18 cellular contexts compared by ENCODE assay signal in genomic region chr5:56028708-56029107, GRCh38. TPM values are rescaled to one million over a fixed set of nuclear protein-coding genes. Genes with fewer than 3 reads are reported as not detected.
DNase-seq lines count a peak whose midpoint lies in the region; ATAC-seq, FAIRE-seq and TF ChIP-seq lines count a peak whose summit lies in the region.
"Had no signal": no experiment of that assay in that cellular context is flagged by ENCODE, and none has a peak within 500 bp of the region (broad histone marks: within the 10 kb centered on the region; RNA-seq: fewer than 3 reads in every experiment).

No MANE protein-coding gene starts in this region.

- TF ChIP-seq POLR2A in right lobe of liver (IDR thresholded peaks at IDR 0.05) (no peak), HepG2 (IDR thresholded peaks at IDR 0.05; ENCODE audit: insufficient read depth in 1 of 2, low read depth in 2 of 2, low read length in 2 of 2) (no peak)

- DNase-seq in right lobe of liver: no peak
- DNase-seq in HepG2 (ENCODE audit: low spot score): no peak
- no peak for DNase-seq in mesenchymal stem cell
- no peak for DNase-seq in trophoblast cell
- no peak for DNase-seq in superior temporal gyrus (ENCODE audit: extremely low spot score)
- DNase-seq in GM19239 (ENCODE audit: insufficient read length, low spot score): no peak
- DNase-seq: CD8-positive, alpha-beta T cell; DMS 273 treated with DMSO at 0.1 percent for 48 hours; DMS53; DND-41; EL; H7; HFFc6 had no signal

- TF ChIP-seq CTCF in right lobe of liver (IDR thresholded peaks at IDR 0.05) (no peak), HepG2 (CRISPR knock-in tag; IDR thresholded peaks at IDR 0.05) (no peak)

- H4K20me1 ChIP-seq in HepG2 (ENCODE audit: insufficient read depth, low read length): no peaks in the 10 kb centered on the region
- H4K20me1 ChIP-seq: BLaER1 treated with 17β-estradiol and CSF1 and Interleukin-3, amounts not matched to agents 10 nM and 100 nM had no signal

- H3K27me3 ChIP-seq in right lobe of liver: no peaks in the 10 kb centered on the region
- H3K27me3 ChIP-seq in HepG2 (ENCODE audit: control insufficient read depth in 1 of 2, insufficient read depth in 2 of 2, low read length in 2 of 2): no peaks in the 10 kb centered on the region
- no peaks in the 10 kb centered on the region for H3K27me3 ChIP-seq in mesenchymal stem cell (ENCODE audit: control insufficient read depth in 1 of 2, insufficient read depth in 1 of 2, low read length in 2 of 2)
- H3K27me3 ChIP-seq in trophoblast cell (ENCODE audit: insufficient read depth, low read length): no peaks in the 10 kb centered on the region
- H3K27me3 ChIP-seq: BLaER1 treated with 17β-estradiol and CSF1 and Interleukin-3, amounts not matched to agents 10 nM and 100 nM had no signal

- peak overlapping the region in 1 of 2 experiments; percentile 54 for H2BK12ac ChIP-seq in mesenchymal stem cell (ENCODE audit: low read length in 2 of 2)
- peak overlapping the region; percentile 87 for H2BK12ac ChIP-seq in trophoblast cell (ENCODE audit: low read length)

- H3K79me2 ChIP-seq in HepG2 (ENCODE audit: insufficient read depth, low read length): no peaks in the 10 kb centered on the region
- no peaks in the 10 kb centered on the region for H3K79me2 ChIP-seq in trophoblast cell (ENCODE audit: control insufficient read depth, insufficient read depth, low read length, poor library complexity)

- H2BK5ac ChIP-seq in mesenchymal stem cell (ENCODE audit: low read depth, low read length, poor library complexity, severe bottlenecking) (no peak overlapping the region), trophoblast cell (ENCODE audit: low read depth, low read length, poor library complexity) (peak overlapping the region; percentile 24)

- no peak overlapping the region for H3K9ac ChIP-seq in HepG2 (ENCODE audit: insufficient read depth, low read depth, low read length)
- H3K9ac ChIP-seq in mesenchymal stem cell (ENCODE audit: low read length): no peak overlapping the region
- no peak overlapping the region for H3K9ac ChIP-seq in trophoblast cell (ENCODE audit: low read length)
- H3K9ac ChIP-seq: BLaER1 treated with 17β-estradiol and CSF1 and Interleukin-3, amounts not matched to agents 10 nM and 100 nM had no signal

- H4K8ac ChIP-seq in mesenchymal stem cell (ENCODE audit: low read length): no peak overlapping the region
- H4K8ac ChIP-seq in trophoblast cell (ENCODE audit: low read depth, low read length): no peak overlapping the region

- peak overlapping the region; percentile 49 for H2BK120ac ChIP-seq in mesenchymal stem cell (ENCODE audit: low read depth, low read length)
- no peak overlapping the region for H2BK120ac ChIP-seq in trophoblast cell (ENCODE audit: insufficient read depth, low read length, poor library complexity)

- H4K12ac ChIP-seq in trophoblast cell (ENCODE audit: low read depth, low read length): no peak overlapping the region

- H3K4me3 ChIP-seq in right lobe of liver: no peak overlapping the region
- no peak overlapping the region for H3K4me3 ChIP-seq in HepG2 (replicated peaks in 1 of 3; ENCODE audit: insufficient read depth in 1 of 3, low read depth in 2 of 3, low read length in 3 of 3)
- H3K4me3 ChIP-seq in mesenchymal stem cell (ENCODE audit: insufficient read depth in 1 of 2, low read depth in 1 of 2, low read length in 2 of 2): no peak overlapping the region
- no peak overlapping the region for H3K4me3 ChIP-seq in trophoblast cell (ENCODE audit: low read depth, low read length)
- H3K4me3 ChIP-seq: BLaER1 treated with 17β-estradiol and CSF1 and Interleukin-3, amounts not matched to agents 10 nM and 100 nM; GM12878; GM23338 had no signal

- H3K4ac ChIP-seq in mesenchymal stem cell (ENCODE audit: low read depth in 1 of 2, low read length in 2 of 2): no peak overlapping the region
- no peak overlapping the region for H3K4ac ChIP-seq in trophoblast cell (ENCODE audit: low read depth, low read length)

- FAIRE-seq in HepG2 (lab: Jason Lieb, UNC): no peak
- FAIRE-seq in GM19239 (lab: Jason Lieb, UNC): no peak
- FAIRE-seq: GM12878 had no signal

- no peak overlapping the region for H3K23ac ChIP-seq in mesenchymal stem cell (ENCODE audit: low read length in 2 of 2)
- H3K23ac ChIP-seq in trophoblast cell (ENCODE audit: low read length): no peak overlapping the region

- H3K9me3 ChIP-seq in right lobe of liver (no peaks in the 10 kb centered on the region), HepG2 (ENCODE audit: low read length) (no peaks in the 10 kb centered on the region), mesenchymal stem cell (ENCODE audit: control insufficient read depth, low read length) (no peaks in the 10 kb centered on the region), trophoblast cell (ENCODE audit: insufficient read depth, low read depth, low read length) (no peaks in the 10 kb centered on the region)

- TF ChIP-seq RAD21 in HepG2 (CRISPR knock-in tag; IDR thresholded peaks at IDR 0.05): no peak

- H2AFZ ChIP-seq in HepG2 (ENCODE audit: low read length): no peak overlapping the region
- H2AFZ ChIP-seq in mesenchymal stem cell (ENCODE audit: low read depth, low read length): no peak overlapping the region
- no peak overlapping the region for H2AFZ ChIP-seq in trophoblast cell (ENCODE audit: insufficient read depth, low read length, poor library complexity)
- H2AFZ ChIP-seq: GM23338 had no signal

- CTCF ChIA-PET in HepG2 (lab: Yijun Ruan, JAX; ENCODE audit: low intra/inter-chr PET ratio, low total read pairs): no interaction called here

- no peak overlapping the region for H2AK5ac ChIP-seq in mesenchymal stem cell (ENCODE audit: low read length, severe bottlenecking)
- peak overlapping the region; percentile 44 for H2AK5ac ChIP-seq in trophoblast cell (ENCODE audit: low read length)

- H3K79me1 ChIP-seq in mesenchymal stem cell (replicated peaks; ENCODE audit: low read length, poor library complexity, severe bottlenecking) (no peaks in the 10 kb centered on the region), trophoblast cell (ENCODE audit: low read length) (peaks cover 7% of the 10 kb centered on the region)

- 100% methylated on average over 6 of the region's 6 CpGs for WGBS in right lobe of liver (ENCODE audit: insufficient coverage, low coverage, low lambda C conversion rate, missing lambda C conversion rate)
- 90% methylated on average over 6 of the region's 6 CpGs for WGBS in HepG2 (ENCODE audit: low lambda C conversion rate)
- 100% methylated on average over 6 of the region's 6 CpGs for WGBS in mesenchymal stem cell
- WGBS in trophoblast cell (ENCODE audit: extremely low coverage, insufficient coverage, insufficient read length): no CpG with 5 or more reads among the region's 6 CpGs

- intact Hi-C loops in right lobe of liver (cut with DNase I): no loop called here
- intact Hi-C loops in HepG2 (cut with micrococcal nuclease; ENCODE audit: unreplicated experiment): loop anchor here (5.0 kb wide), 1 partner anchor 36 kb away; the partner anchor contains the start of gene IL6ST

- BruUV-seq in HepG2 (replicated peaks; lab: Mats Ljungman, UMichigan): no TSS peak

- H3K18ac ChIP-seq in mesenchymal stem cell (ENCODE audit: low read depth in 1 of 2, low read length in 2 of 2) (peak overlapping the region in 1 of 2 experiments; percentile 21), trophoblast cell (ENCODE audit: low read length) (peak overlapping the region; percentile 22)

- no peak overlapping the region for H3K4me2 ChIP-seq in HepG2 (ENCODE audit: low read depth, low read length)
- H3K4me2 ChIP-seq in mesenchymal stem cell (ENCODE audit: low read length, poor library complexity, severe bottlenecking): no peak overlapping the region
- H3K4me2 ChIP-seq in trophoblast cell (ENCODE audit: low read length): no peak overlapping the region
- H3K4me2 ChIP-seq: BLaER1 treated with 17β-estradiol and CSF1 and Interleukin-3, amounts not matched to agents 10 nM and 100 nM; GM23338 had no signal

- H3K36me3 ChIP-seq in right lobe of liver: no peaks in the 10 kb centered on the region
- no peaks in the 10 kb centered on the region for H3K36me3 ChIP-seq in HepG2 (replicated peaks in 1 of 2; ENCODE audit: control insufficient read depth in 1 of 2, insufficient read depth in 2 of 2, low read length in 2 of 2)
- H3K36me3 ChIP-seq in mesenchymal stem cell (ENCODE audit: control insufficient read depth in 1 of 2, insufficient read depth in 2 of 2, low read depth in 1 of 2, low read length in 2 of 2): no peaks in the 10 kb centered on the region
- no peaks in the 10 kb centered on the region for H3K36me3 ChIP-seq in trophoblast cell (ENCODE audit: control insufficient read depth in 1 of 2, insufficient read depth in 2 of 2, low read length in 2 of 2)
- H3K36me3 ChIP-seq: BLaER1 treated with 17β-estradiol and CSF1 and Interleukin-3, amounts not matched to agents 10 nM and 100 nM had no signal

- POLR2A ChIA-PET in HepG2 (lab: Yijun Ruan, JAX): interaction anchor here (2.1 kb wide), 1 partner anchor 95 kb away, joined by 6 read pairs; no protein-coding TSS in a partner anchor

- H3K14ac ChIP-seq in mesenchymal stem cell (ENCODE audit: low read length in 2 of 2) (no peak overlapping the region), trophoblast cell (ENCODE audit: low read length) (no peak overlapping the region)

- H3K4me1 ChIP-seq in right lobe of liver (peaks cover 0 to 33% (median 3%) of the 10 kb centered on the region in 4 donors), HepG2 (ENCODE audit: insufficient read depth, low read length) (peaks cover 56% of the 10 kb centered on the region), mesenchymal stem cell (ENCODE audit: control insufficient read depth, insufficient read depth, low read depth, low read length) (peaks cover 3% of the 10 kb centered on the region), trophoblast cell (ENCODE audit: control insufficient read depth in 1 of 2, insufficient read depth in 2 of 2, low read length in 2 of 2) (peaks cover 4 to 10% of the 10 kb centered on the region in 2 experiments)

- H3K27ac ChIP-seq in right lobe of liver (peak overlapping the region in 2 of 3 donors; percentile 72 to 77), HepG2 (ENCODE audit: extremely low read length, insufficient read depth, low read length) (no peak overlapping the region), mesenchymal stem cell (ENCODE audit: low read length, poor library complexity, severe bottlenecking) (no peak overlapping the region), trophoblast cell (ENCODE audit: low read depth, low read length) (no peak overlapping the region)
- H3K27ac ChIP-seq: BLaER1 treated with 17β-estradiol and CSF1 and Interleukin-3, amounts not matched to agents 10 nM and 100 nM; HL-60 had no signal

- H4K91ac ChIP-seq in mesenchymal stem cell (ENCODE audit: low read length) (no peak overlapping the region), trophoblast cell (ENCODE audit: low read depth, low read length) (peak overlapping the region; percentile 69)

- no peak for TF ChIP-seq EP300 in HepG2 (IDR thresholded peaks at IDR 0.05; ENCODE audit: low read depth in 2 of 2, low read length in 2 of 2)
- no peak for TF ChIP-seq EP300 in HepG2 (CRISPR knock-in tag; IDR thresholded peaks at IDR 0.05; ENCODE audit: borderline replicate concordance)

- no peak overlapping the region for H2BK15ac ChIP-seq in mesenchymal stem cell (ENCODE audit: low read depth, poor library complexity, severe bottlenecking)

- ATAC-seq in right lobe of liver (no peak), HepG2 (no peak)
- ATAC-seq: CD8-positive, alpha-beta T cell; GM23338; HCT116 had no signal

- in situ Hi-C loops in HepG2 (cut with HindIII; ENCODE audit: extremely low pct_ligation_motif_present, low pct_unique_long_range_greater_than_20kb): no loop called here

RNA-seq across cellular contexts. Expression of gene IL6ST, which starts 33.9 kb away (rescaled TPM):
- 100 to 1,000 TPM; 150 to 341 (median 278) TPM for total RNA-seq in right lobe of liver
- total RNA-seq in HepG2 (2016; rRNA removed; fragmentation: Illumina TruSeq; extraction: Trizol): 161 and 166 TPM in 2 replicates
- 14.7 and 15.1 TPM in 2 replicates for total RNA-seq in HepG2 (2016; cell fraction: cytosol; rRNA removed; fragmentation: Illumina TruSeq; extraction: Trizol; ENCODE audit: low read depth)
- 168 TPM in 2 replicates for total RNA-seq in HepG2 (2016; cell fraction: insoluble cytoplasmic fraction; rRNA removed; fragmentation: Illumina TruSeq; extraction: Trizol)
- total RNA-seq in HepG2 (2016; cell fraction: membrane; rRNA removed; fragmentation: Illumina TruSeq; extraction: Trizol): 65.8 and 71.7 TPM in 2 replicates
- total RNA-seq in HepG2 (2016; cell fraction: nucleus; rRNA removed; fragmentation: Illumina TruSeq; extraction: Trizol): 163 and 201 TPM in 2 replicates
- 57.9 and 66.6 TPM in 2 replicates for polyA plus RNA-seq in HepG2 (2011; rRNA removed)
- polyA plus RNA-seq in HepG2 (2011; cell fraction: cytosol; rRNA removed): 31.2 and 65.6 TPM in 2 replicates
- polyA plus RNA-seq in HepG2 (2011; cell fraction: nucleus; rRNA removed): 23.4 and 30.7 TPM in 2 replicates
- polyA plus RNA-seq in HepG2 (2012): 51.0 and 78.1 TPM in 2 replicates
- polyA plus RNA-seq in HepG2 (2016; cell fraction: cytosol; fragmentation: Illumina TruSeq; extraction: Trizol; ENCODE audit: low read depth): 2.0 and 2.1 TPM in 2 replicates
- 43.1 and 49.7 TPM in 2 replicates for polyA plus RNA-seq in HepG2 (2016; cell fraction: insoluble cytoplasmic fraction; fragmentation: Illumina TruSeq; extraction: Trizol; ENCODE audit: low read depth)
- 9.8 and 10.4 TPM in 2 replicates for polyA plus RNA-seq in HepG2 (2016; cell fraction: membrane; fragmentation: Illumina TruSeq; extraction: Trizol; ENCODE audit: low read depth)
- polyA plus RNA-seq in HepG2 (2016; cell fraction: nucleus; fragmentation: Illumina TruSeq; extraction: Trizol; ENCODE audit: insufficient read depth, low read depth): 83.2 and 85.6 TPM in 2 replicates
- 72.6 and 124 TPM in 2 replicates for polyA minus RNA-seq in HepG2 (2011; rRNA and poly(A)+ RNA removed; ENCODE audit: low replicate concordance)
- polyA minus RNA-seq in HepG2 (2011; cell fraction: cytosol; rRNA and poly(A)+ RNA removed): 241 and 268 TPM in 2 replicates
- 145 and 264 TPM in 2 replicates for polyA minus RNA-seq in HepG2 (2011; cell fraction: nucleus; rRNA and poly(A)+ RNA removed)
- polyA plus RNA-seq in mesenchymal stem cell (2013, experiment 1 of 2): 1,394 TPM
- polyA plus RNA-seq in mesenchymal stem cell (2013, experiment 2 of 2): 1,387 TPM
- polyA plus RNA-seq in trophoblast cell (2013): 63.8 and 67.6 TPM in 2 replicates

Comparison
In these comparisons a context has a peak if more than half of its experiments do, and no peak if none do; other contexts are left out.
1. H3K27ac ChIP-seq: peak in right lobe of liver (2 of 3); none in HepG2 (single experiment), mesenchymal stem cell (single experiment) and trophoblast cell (single experiment).